ENCODE assay signal across 8 cellular contexts in genomic region chrX:72276478-72276953, GRCh38. TPM values are rescaled to one million over a fixed set of nuclear protein-coding genes. Genes with fewer than 3 reads are reported as not detected.
DNase-seq lines count a peak whose midpoint lies in the region; ATAC-seq and TF ChIP-seq lines count a peak whose summit lies in the region.

No MANE protein-coding gene starts in this region.

- H3K4me1 Mint-ChIP-seq in T-helper 17 cell, result peaks cover 28% of the 10 kb centered on the region
- peaks cover 38% of the 10 kb centered on the region for H3K4me1 Mint-ChIP-seq in stimulated activated naive CD8-positive, alpha-beta T cell treated with anti-CD3 and anti-CD28 coated beads, Interleukin-15, amount 100 ng/mL, for 72 hours

- H3K27me3 Mint-ChIP-seq in T-helper 17 cell, result no peaks in the 10 kb centered on the region
- peaks cover 11% of the 10 kb centered on the region for H3K27me3 Mint-ChIP-seq in stimulated activated naive CD8-positive, alpha-beta T cell treated with anti-CD3 and anti-CD28 coated beads, Interleukin-15, amount 100 ng/mL, for 72 hours

- H2AFZ ChIP-seq in hepatocyte, result peak overlapping the region; percentile 54

- peaks cover 3% of the 10 kb centered on the region for H4K20me1 ChIP-seq in hepatocyte (ENCODE audit: insufficient read depth, poor library complexity, severe bottlenecking)

- WGBS in hepatocyte (ENCODE audit: low lambda C conversion rate, missing lambda C conversion rate), result 42% methylated on average over 18 of the region's 18 CpGs

- H3K4me3 ChIP-seq in A673 (ENCODE audit: low read depth, low read length, poor library complexity, severe bottlenecking) (peak overlapping the region; percentile 89), hepatocyte (peak overlapping the region; percentile 41)

- CTCF ChIA-PET in A673 (lab: Charles Lee), result interaction anchor here (0.5 to 0.9 kb wide), 2 partner anchors 33 to 80 kb away, joined by 3 read pairs; no protein-coding TSS in a partner anchor

- no peak for TF ChIP-seq CTCF in A673 (conservative IDR thresholded peaks at IDR 0.05; ENCODE audit: low read depth, low read length)
- TF ChIP-seq CTCF in hepatocyte (IDR thresholded peaks at IDR 0.05; ENCODE audit: poor library complexity), result no peak

- H3K9me3 ChIP-seq in A673 (ENCODE audit: low read depth, low read length, poor library complexity, severe bottlenecking), result no peaks in the 10 kb centered on the region
- no peaks in the 10 kb centered on the region for H3K9me3 ChIP-seq in T-helper 17 cell (ENCODE audit: control insufficient read depth, low read length, poor library complexity, severe bottlenecking)
- H3K9me3 ChIP-seq in hepatocyte (ENCODE audit: low read depth), result no peaks in the 10 kb centered on the region

- POLR2A ChIA-PET in A673 (lab: Charles Lee; ENCODE audit: low non-redundant PET), result interaction anchor here (0.6 to 1.1 kb wide), 2 partner anchors 12 to 33 kb away, joined by 3 to 4 read pairs; no protein-coding TSS in a partner anchor

- H3K36me3 ChIP-seq in A673 (ENCODE audit: insufficient read depth, low read length, poor library complexity, severe bottlenecking) (peaks cover 51% of the 10 kb centered on the region), hepatocyte (replicated peaks; ENCODE audit: insufficient read depth, low read depth) (peaks cover 5% of the 10 kb centered on the region)

- H3K9me2 ChIP-seq in hepatocyte (replicated peaks; ENCODE audit: insufficient read depth), result no peaks in the 10 kb centered on the region

- H3K27ac ChIP-seq in A673 (ENCODE audit: low read depth, low read length, poor library complexity, severe bottlenecking), result peak overlapping the region; percentile 94
- peak overlapping the region; percentile 86 for H3K27ac ChIP-seq in hepatocyte

- DNase-seq in A673 (ENCODE audit: low spot score), result no peak
- DNase-seq in T-helper 17 cell, result no peak
- DNase-seq in hepatocyte (ENCODE audit: low spot score), result no peak
- DNase-seq in stimulated activated naive CD8-positive, alpha-beta T cell treated with anti-CD3 and anti-CD28 coated beads, Interleukin-15, amount 100 ng/mL, for 72 hours, result no peak
- no peak for DNase-seq in glomerular visceral epithelial cell (ENCODE audit: extremely low spot score)
- DNase-seq in EL, result no peak
- DNase-seq in globus pallidus (ENCODE audit: low spot score), result no peak

- peak overlapping the region; percentile 89 for H3K4me3 Mint-ChIP-seq in T-helper 17 cell
- peak overlapping the region; percentile 81 to 93 for H3K4me3 Mint-ChIP-seq in stimulated activated naive CD8-positive, alpha-beta T cell treated with anti-CD3 and anti-CD28 coated beads, Interleukin-15, amount 100 ng/mL, for 72 hours

- TSS peak; percentile 46 for BruUV-seq in A673 (replicated peaks; lab: Mats Ljungman, UMichigan)

- H3K4me1 ChIP-seq in A673 (ENCODE audit: insufficient read depth, low read length, poor library complexity, severe bottlenecking) (peaks cover 7% of the 10 kb centered on the region), hepatocyte (ENCODE audit: insufficient read depth) (no peaks in the 10 kb centered on the region)

- ATAC-seq in GM19467 (IDR thresholded peaks at IDR 0.05; ENCODE audit: unreplicated experiment) (peak; percentile 17), T-helper 17 cell (peak; percentile 3)
- no peak for ATAC-seq in stimulated activated naive CD8-positive, alpha-beta T cell treated with anti-CD3 and anti-CD28 coated beads, Interleukin-15, amount 100 ng/mL, for 72 hours

- H3K79me2 ChIP-seq in hepatocyte, result peaks cover 15% of the 10 kb centered on the region

- intact Hi-C loops in A673 (cut with micrococcal nuclease; ENCODE audit: unreplicated experiment), result no loop called here

- peak overlapping the region; percentile 76 for H3K4me2 ChIP-seq in hepatocyte

- no peaks in the 10 kb centered on the region for H3K9me3 Mint-ChIP-seq in stimulated activated naive CD8-positive, alpha-beta T cell treated with anti-CD3 and anti-CD28 coated beads, Interleukin-15, amount 100 ng/mL, for 72 hours

- H3K36me3 Mint-ChIP-seq in T-helper 17 cell (ENCODE audit: low read depth), result peaks cover 6% of the 10 kb centered on the region

- H3K27me3 ChIP-seq in A673 (replicated peaks; ENCODE audit: insufficient read depth, low read depth, low read length, poor library complexity) (no peaks in the 10 kb centered on the region), hepatocyte (no peaks in the 10 kb centered on the region)

- H3K27ac Mint-ChIP-seq in T-helper 17 cell, result peak overlapping the region; percentile 93
- H3K27ac Mint-ChIP-seq in stimulated activated naive CD8-positive, alpha-beta T cell treated with anti-CD3 and anti-CD28 coated beads, Interleukin-15, amount 100 ng/mL, for 72 hours, result peak overlapping the region; percentile 98 to 99

RNA-seq across cellular contexts. Expression of gene RPS4X, which starts 0.5 kb away (rescaled TPM):
- total RNA-seq in A673 (2021) (1,168 and 1,205 TPM in 2 replicates), T-helper 17 cell (1,000 to 10,000 TPM; 1,445 to 1,548 TPM), hepatocyte (650 and 763 TPM in 2 replicates)
- 180 and 208 TPM in 2 replicates for polyA plus RNA-seq in hepatocyte

RNA-seq across cellular contexts. Expression of gene CITED1, which starts 29.2 kb away (rescaled TPM):
- total RNA-seq in A673 (2021) (3.2 and 6.2 TPM in 2 replicates), T-helper 17 cell (1 to 10 TPM in 1 of 2 donors, not detected in 1; 1.5 TPM), hepatocyte (2.9 TPM in 1 of 2 replicates, not detected in the other)
- polyA plus RNA-seq in hepatocyte, result not detected in 2 replicates

RNA-seq across cellular contexts. Expression of gene ERCC6L, which starts 37.7 kb away (rescaled TPM):
- total RNA-seq in A673 (2021) (16.1 and 17.0 TPM in 2 replicates), T-helper 17 cell (under 1 TPM in 1 of 2 donors, not detected in 1; 0.10 TPM), hepatocyte (1.5 and 2.5 TPM in 2 replicates)
- polyA plus RNA-seq in hepatocyte, result 0.51 and 1.6 TPM in 2 replicates
